Comparison of ENCODE assay signal across 8 cellular contexts in genomic region chr14:45551276-45551820, GRCh38.
DNase-seq lines count a peak whose midpoint lies in the region; TF ChIP-seq lines count a peak whose summit lies in the region.
"Not testable (repeated sequence)": the region's sequence is repeated elsewhere in the genome, so short reads cannot be mapped to it uniquely, and the experiment has no call there.

No MANE protein-coding gene starts in this region.

- TF ChIP-seq POLR2A in stomach (IDR thresholded peaks at IDR 0.05): not testable (repeated sequence)

- not testable (repeated sequence) for H3K36me3 Mint-ChIP-seq in nephron (ENCODE audit: low read depth)

- H3K4me1 ChIP-seq in iPS-20b (ENCODE audit: insufficient read depth, low read length): peaks cover 13% of the 10 kb centered on the region; the same call in 1 of the 2 replicates
- H3K4me1 ChIP-seq in stomach: peaks cover 0 to 19% (median 0%) of the 10 kb centered on the region in 4 donors

- H3K27ac ChIP-seq in WERI-Rb-1: 0 out of 2 replicates have a peak overlapping the region, but pooled peaks have one; percentile 6
- not testable (repeated sequence) for H3K27ac ChIP-seq in iPS-20b (ENCODE audit: low read length); stomach

- not testable (repeated sequence) for H3K27me3 Mint-ChIP-seq in nephron (ENCODE audit: low read depth)

- H3K9me3 Mint-ChIP-seq in nephron: peaks cover 12% of the 10 kb centered on the region

- H3K9ac ChIP-seq in iPS-20b (ENCODE audit: low read depth, low read length): peak overlapping the region; percentile 65; the same call in 1 of the 2 replicates

- not testable (repeated sequence) for H3K4me3 ChIP-seq in WERI-Rb-1 (ENCODE audit: low read depth, low read length)
- H3K4me3 ChIP-seq in epithelial cell of proximal tubule (ENCODE audit: low read depth, low read length) (peak overlapping the region; percentile 14), iPS-20b (ENCODE audit: low read length) (peak overlapping the region; percentile 69), stomach (peak overlapping the region; percentile 16 to 34 (median 22))

- H3K36me3 ChIP-seq in WERI-Rb-1; iPS-20b (ENCODE audit: insufficient read depth, low read depth, low read length); stomach: not testable (repeated sequence)

- TF ChIP-seq EP300 in stomach (IDR thresholded peaks at IDR 0.05): not testable (repeated sequence)

- not testable (repeated sequence) for H3K27me3 ChIP-seq in WERI-Rb-1 (ENCODE audit: insufficient read depth, low read depth, severe bottlenecking); iPS-20b (ENCODE audit: insufficient read depth, low read length); stomach

- H3K4me1 Mint-ChIP-seq in nephron: not testable (repeated sequence)

- not testable (repeated sequence) for H3K9me3 ChIP-seq in WERI-Rb-1 (ENCODE audit: severe bottlenecking); iPS-20b (ENCODE audit: insufficient read depth, low read depth, low read length); stomach

- DNase-seq in DMS53 treated with DMSO at 0.1 percent for 48 hours (lab: John Stamatoyannopoulos, UW; ENCODE audit: unreplicated experiment): peak; percentile 16
- DNase-seq in NCI-H1105 (lab: John Stamatoyannopoulos, UW): peak; percentile 10
- DNase-seq in NCI-H526 (lab: John Stamatoyannopoulos, UW): peak; percentile 14 to 50
- peak; percentile 17 for DNase-seq in WERI-Rb-1
- DNase-seq in epithelial cell of proximal tubule (ENCODE audit: low read depth); stomach: not testable (repeated sequence)

- not testable (repeated sequence) for TF ChIP-seq CTCF in WERI-Rb-1 (IDR thresholded peaks at IDR 0.05; ENCODE audit: low read depth, low read length); epithelial cell of proximal tubule (conservative IDR thresholded peaks at IDR 0.05; ENCODE audit: low read depth, low read length); nephron (IDR thresholded peaks at IDR 0.05; ENCODE audit: unreplicated experiment in 3 of 3); stomach (IDR thresholded peaks at IDR 0.05)

- peak overlapping the region; percentile 82 to 84 (median 84) for H3K4me3 Mint-ChIP-seq in nephron

- H3K27ac Mint-ChIP-seq in nephron: peak overlapping the region in 2 of 3 experiments; percentile 58 to 73

- intact Hi-C loops in stomach (cut with DNase I; ENCODE audit: low total_unique reads): not testable (repeated sequence)

- WGBS in stomach, 5 donors: 35 to 60% (median 42%) methylated on average over 15 to 16 of the region's 16 CpGs
